In the genomic region with DNA sequence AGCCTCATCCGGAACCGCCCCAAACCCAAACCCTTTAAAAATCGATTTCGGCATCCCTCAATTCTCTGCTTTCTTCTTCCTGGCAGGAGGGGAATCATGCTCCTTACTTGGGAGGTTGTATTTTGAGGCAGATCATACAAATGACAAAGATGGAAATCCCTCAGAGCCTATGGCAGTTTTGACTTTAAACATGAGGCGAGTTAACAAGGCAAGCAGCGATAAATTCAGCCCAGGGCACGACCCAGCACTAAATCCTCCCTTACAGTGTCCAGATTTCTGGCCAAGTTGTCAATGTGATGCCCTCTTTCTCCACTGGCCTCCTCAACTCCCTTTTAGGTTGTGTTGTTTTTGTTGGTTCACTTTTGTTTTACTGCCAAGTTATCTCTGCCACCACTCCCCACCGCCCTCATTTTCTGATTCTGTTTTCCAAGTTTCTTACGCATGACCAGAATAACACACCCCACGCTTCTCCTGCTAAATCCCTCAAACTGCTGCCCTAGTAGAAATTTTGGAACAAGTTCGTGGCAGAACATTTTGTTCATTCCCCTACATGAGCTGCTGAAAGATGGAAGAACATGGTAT, we compare ENCODE assay signal across 11 cellular contexts.
DNase-seq lines count a peak whose midpoint lies in the region; ATAC-seq and TF ChIP-seq lines count a peak whose summit lies in the region.
"Had no signal": no experiment of that assay in that cellular context is flagged by ENCODE, and none has a peak within 500 bp of the region (broad histone marks: within the 10 kb centered on the region; RNA-seq: fewer than 3 reads in every experiment).

No MANE protein-coding gene starts in this region.

- no peaks in the 10 kb centered on the region for H3K36me3 ChIP-seq in Peyer's patch
- no peaks in the 10 kb centered on the region for H3K36me3 ChIP-seq in lung (ENCODE audit: control insufficient read depth in 2 of 2, insufficient read depth in 2 of 2, low read length in 2 of 2)
- no peaks in the 10 kb centered on the region for H3K36me3 ChIP-seq in subcutaneous abdominal adipose tissue (ENCODE audit: control insufficient read depth in 5 of 5, insufficient read depth in 5 of 5, low read length in 5 of 5)
- H3K36me3 ChIP-seq: MG63 had no signal

- peak overlapping the region in 3 of 4 donors; percentile 30 to 71 (median 55) for H3K4me3 ChIP-seq in Peyer's patch
- peak overlapping the region; percentile 61 for H3K4me3 ChIP-seq in choroid plexus epithelial cell (ENCODE audit: low read depth, low read length)
- no peak overlapping the region for H3K4me3 ChIP-seq in lung
- H3K4me3 ChIP-seq in subcutaneous abdominal adipose tissue (ENCODE audit: low read depth in 1 of 5, low read length in 5 of 5), result peak overlapping the region in 4 of 5 donors; percentile 65 to 81 (median 72)

- TF ChIP-seq CTCF in Peyer's patch (IDR thresholded peaks at IDR 0.05) (no peak), choroid plexus epithelial cell (conservative IDR thresholded peaks at IDR 0.05; ENCODE audit: low read depth, low read length) (no peak), lung (IDR thresholded peaks at IDR 0.05; ENCODE audit: control extremely low read depth, extremely low read depth) (no peak)

- DNase-seq in Peyer's patch (no peak), choroid plexus epithelial cell (ENCODE audit: low read depth) (peak; percentile 7), lung (ENCODE audit: low spot score) (no peak), left colon (no peak)
- DNase-seq in stimulated activated naive CD4-positive, alpha-beta T cell treated with Interleukin-2 at 50 U/mL for 16 hours (lab: John Stamatoyannopoulos, UW), result no peak
- DNase-seq: SHP77 treated with DMSO at 0.1 percent for 48 hours; stimulated activated naive B cell treated with anti-CD40 and anti-IgM and Interleukin-4, amounts not matched to agents 10 μg/mL and 1 μg/mL and 100 μg/mL, for 72 hours had no signal

- H3K9me3 ChIP-seq in Peyer's patch (no peaks in the 10 kb centered on the region), lung (ENCODE audit: control insufficient read depth in 2 of 2, insufficient read depth in 1 of 2, low read length in 1 of 2) (no peaks in the 10 kb centered on the region), subcutaneous abdominal adipose tissue (ENCODE audit: control insufficient read depth in 5 of 5, low read length in 5 of 5) (no peaks in the 10 kb centered on the region)
- H3K9me3 ChIP-seq: MG63 had no signal

- WGBS in lung, 2 donors, result 34 to 56% methylated on average over 11 of the region's 11 CpGs

- H3K9ac ChIP-seq in subcutaneous abdominal adipose tissue (ENCODE audit: low read length in 5 of 5), result peak overlapping the region in 1 of 5 donors; percentile 61

- H3K4me1 ChIP-seq in Peyer's patch (peaks cover 0 to 30% (median 4%) of the 10 kb centered on the region in 4 donors), lung (ENCODE audit: control insufficient read depth in 2 of 2, insufficient read depth in 2 of 2, low read length in 2 of 2) (peaks cover 11 to 14% of the 10 kb centered on the region in 2 donors), subcutaneous abdominal adipose tissue (ENCODE audit: control insufficient read depth in 5 of 5, insufficient read depth in 5 of 5, low read length in 5 of 5) (peaks cover 5 to 40% (median 33%) of the 10 kb centered on the region in 5 donors)

- intact Hi-C loops in left colon (cut with DNase I, micrococcal nuclease), result loop anchor here in 1 of 2 donors (10.0 kb wide), 2 partner anchors 175 to 365 kb away; no protein-coding TSS in a partner anchor

- ATAC-seq in lung (ENCODE audit: insufficient read depth, low FRiP score) (no peak), left colon (no peak), HG02763 (IDR thresholded peaks at IDR 0.05; ENCODE audit: unreplicated experiment) (no peak)
- ATAC-seq: activated naive CD4-positive, alpha-beta T cell treated with anti-CD3 and anti-CD28 coated beads, Interleukin-2, amount 50 U/mL, for 72 hours; stimulated activated naive B cell treated with anti-CD40 and anti-IgM and Interleukin-4, amounts not matched to agents 10 μg/mL and 1 μg/mL and 100 μg/mL, for 72 hours had no signal

- no peaks in the 10 kb centered on the region for H3K27me3 ChIP-seq in Peyer's patch
- no peaks in the 10 kb centered on the region for H3K27me3 ChIP-seq in lung (ENCODE audit: control insufficient read depth, insufficient read depth)
- H3K27me3 ChIP-seq in subcutaneous abdominal adipose tissue (ENCODE audit: control insufficient read depth in 5 of 5, insufficient read depth in 4 of 5, low read length in 5 of 5), result peaks cover 0 to 17% (median 5%) of the 10 kb centered on the region in 5 donors
- H3K27me3 ChIP-seq: MG63 had no signal

- H3K27ac ChIP-seq in Peyer's patch (peak overlapping the region in 3 of 4 donors; percentile 56 to 97 (median 85)), lung (ENCODE audit: low read depth in 1 of 2, low read length in 1 of 2) (peak overlapping the region; percentile 89 to 100), subcutaneous abdominal adipose tissue (ENCODE audit: low read depth, low read length) (no peak overlapping the region)

- no peak for TF ChIP-seq POLR2A in Peyer's patch (IDR thresholded peaks at IDR 0.05)
